11 cellular contexts compared by ENCODE assay signal in the genomic region with DNA sequence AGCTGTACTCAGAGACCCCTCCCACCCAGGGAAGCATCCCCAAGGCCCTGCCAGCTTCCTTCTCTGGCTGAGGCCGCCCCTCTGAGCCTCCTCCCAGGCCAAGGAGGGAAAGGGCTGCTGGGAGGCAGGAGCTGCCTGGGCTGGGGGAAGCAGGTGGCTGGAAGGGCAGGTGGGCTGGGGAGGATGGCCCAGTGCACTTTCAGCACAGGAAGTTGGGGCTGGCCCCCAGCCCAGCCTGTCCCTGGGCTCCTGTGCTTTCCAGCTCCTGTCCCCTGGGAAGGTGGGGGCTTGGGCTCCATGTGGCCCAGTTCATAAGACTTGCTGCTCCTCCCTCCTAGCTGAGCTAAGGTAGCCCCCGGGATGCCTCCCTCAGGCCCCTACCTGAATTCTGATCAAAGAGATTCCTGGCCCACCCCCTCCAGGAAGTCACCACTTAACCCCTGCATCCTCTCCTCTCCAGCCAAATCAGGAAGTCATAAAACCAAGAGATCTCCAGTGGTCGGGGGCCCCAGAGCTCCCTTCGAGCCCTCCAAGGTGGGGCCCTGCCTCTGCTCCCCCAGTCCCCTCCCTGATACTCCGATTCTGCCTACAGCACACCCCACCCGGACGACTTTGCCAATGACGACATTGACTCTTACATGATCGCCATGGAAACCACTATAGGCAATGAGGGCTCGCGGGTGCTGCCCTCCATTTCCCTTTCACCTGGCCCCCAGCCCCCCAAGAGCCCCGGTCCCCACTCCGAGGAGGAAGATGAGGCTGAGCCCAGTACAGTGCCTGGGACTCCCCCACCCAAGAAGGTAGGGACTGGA. TPM values are rescaled to one million over a fixed set of nuclear protein-coding genes. Genes with fewer than 3 reads are reported as not detected.
A peak's percentile ranks its signal among the peaks of the same experiment; 100 is the strongest.
DNase-seq lines count a peak whose midpoint lies in the region; ATAC-seq and TF ChIP-seq lines count a peak whose summit lies in the region.
"Had no signal": no experiment of that assay in that cellular context is flagged by ENCODE, and none has a peak within 500 bp of the region (broad histone marks: within the 10 kb centered on the region; RNA-seq: fewer than 3 reads in every experiment).

No MANE protein-coding gene starts in this region.

- peak overlapping the region; percentile 38; the same call in 1 of the 2 replicates for H3K27ac Mint-ChIP-seq in HFFc6
- H3K27ac Mint-ChIP-seq in T-cell, result peak overlapping the region; percentile 92 to 95
- H3K27ac Mint-ChIP-seq in naive B cell, result peak overlapping the region; percentile 16 to 82 (median 72)

- H3K36me3 Mint-ChIP-seq in HFFc6 (ENCODE audit: low read depth) (peaks cover 7% of the 10 kb centered on the region; the same call in 1 of the 2 replicates), T-cell (peaks cover 14% of the 10 kb centered on the region), naive B cell (peaks cover 0 to 4% of the 10 kb centered on the region in 2 donors)

- H3K27ac ChIP-seq in foreskin keratinocyte, result no peak overlapping the region
- H3K27ac ChIP-seq: prostate gland, upper lobe of right lung had no signal

- CTCF ChIA-PET in T-cell (lab: Charles Lee), result no interaction called here

- no peak for ATAC-seq in T-cell (replicated peaks in 1 of 4)
- ATAC-seq in naive B cell (ENCODE audit: low read depth in 2 of 2), result no peak
- no peak for ATAC-seq in omental fat pad (ENCODE audit: low FRiP score)
- ATAC-seq in foreskin keratinocyte, result no peak
- ATAC-seq: upper lobe of right lung had no signal

- TF ChIP-seq CTCF in HFFc6 (IDR thresholded peaks at IDR 0.05) (no peak), omental fat pad (IDR thresholded peaks at IDR 0.05) (no peak), foreskin keratinocyte (conservative IDR thresholded peaks at IDR 0.05) (no peak)

- POLR2A ChIA-PET in T-cell (lab: Charles Lee), result no interaction called here

- peaks cover 15% of the 10 kb centered on the region for H3K4me1 Mint-ChIP-seq in HFFc6 (ENCODE audit: low read depth)
- H3K4me1 Mint-ChIP-seq in T-cell, result peaks cover 53 to 59% (median 54%) of the 10 kb centered on the region in 3 donors
- H3K4me1 Mint-ChIP-seq in naive B cell, result peaks cover 32 to 58% (median 50%) of the 10 kb centered on the region in 3 donors

- DNase-seq in HFFc6, result no peak
- DNase-seq in T-cell, result no peak
- no peak for DNase-seq in naive B cell
- no peak for DNase-seq in omental fat pad (ENCODE audit: low spot score)
- no peak for DNase-seq in foreskin keratinocyte
- DNase-seq in hypothalamus (lab: John Stamatoyannopoulos, UW), result no peak
- DNase-seq: activated CD4-positive, CD25-positive, alpha-beta regulatory T cell treated with anti-CD3 and anti-CD28 coated beads, Interleukin-2, amount 50 U/mL, for 72 hours; NCI-H1930; upper lobe of right lung had no signal

- H3K9me3 Mint-ChIP-seq in HFFc6 (no peaks in the 10 kb centered on the region), T-cell (no peaks in the 10 kb centered on the region), naive B cell (no peaks in the 10 kb centered on the region)

- H3K4me1 ChIP-seq in foreskin keratinocyte, result no peaks in the 10 kb centered on the region

- no peaks in the 10 kb centered on the region; the same call in 1 of the 2 replicates for H3K27me3 Mint-ChIP-seq in HFFc6 (ENCODE audit: insufficient read depth)
- H3K27me3 Mint-ChIP-seq in T-cell, result no peaks in the 10 kb centered on the region
- H3K27me3 Mint-ChIP-seq in naive B cell, result no peaks in the 10 kb centered on the region

- H3K4me3 Mint-ChIP-seq in HFFc6 (no peak overlapping the region), T-cell (peak overlapping the region; percentile 45 to 77 (median 47)), naive B cell (peak overlapping the region in 4 of 8 donors; percentile 19 to 70 (median 50))

- no peaks in the 10 kb centered on the region for H3K27me3 ChIP-seq in foreskin keratinocyte
- H3K27me3 ChIP-seq: upper lobe of right lung had no signal

RNA-seq across cellular contexts. Expression of a gene that starts 4.9 kb away (rescaled TPM):
- total RNA-seq in HFFc6 (2021; fragmentation: NEBNext Ultra II Directional; extraction: Animal tissue kit (Norgen Biotek cat#: 25700)), result 100 to 1,000 TPM; 162 to 191 (median 180) TPM
- 100 to 1,000 TPM; 118 to 198 (median 186) TPM for total RNA-seq in T-cell
- 100 to 1,000 TPM; 492 to 795 (median 530) TPM for polyA plus RNA-seq in naive B cell (ENCODE audit: low read depth in 6 of 6)
- 100 to 1,000 TPM in 2 of 4 donors, 10 to 100 TPM in 2; 91.9 to 110 (median 97.6) TPM for total RNA-seq in omental fat pad
- total RNA-seq in foreskin keratinocyte, result 205 and 207 TPM in 2 replicates
- 235 and 239 TPM in 2 replicates for polyA plus RNA-seq in foreskin keratinocyte

RNA-seq across cellular contexts. Expression of a gene that starts 5.0 kb away (rescaled TPM):
- 10 to 100 TPM in 1 of 6 experiments, 1 to 10 TPM in 5; 7.6 to 10.3 (median 8.8) TPM for total RNA-seq in HFFc6 (2021; fragmentation: NEBNext Ultra II Directional; extraction: Animal tissue kit (Norgen Biotek cat#: 25700))
- total RNA-seq in T-cell, result 10 to 100 TPM; 34.9 to 63.8 (median 56.2) TPM
- polyA plus RNA-seq in naive B cell (ENCODE audit: low read depth in 6 of 6), result 10 to 100 TPM in 4 of 6 donors, 1 to 10 TPM in 2; 6.7 to 17.5 (median 11.0) TPM
- total RNA-seq in omental fat pad, result 10 to 100 TPM in 2 of 4 donors, 1 to 10 TPM in 2; 5.5 to 18.0 (median 10.4) TPM
- total RNA-seq in foreskin keratinocyte, result 9.2 and 10.0 TPM in 2 replicates
- 13.4 and 14.1 TPM in 2 replicates for polyA plus RNA-seq in foreskin keratinocyte

RNA-seq across cellular contexts. Expression of a gene that starts 7.1 kb away (rescaled TPM):
- not detected for total RNA-seq in HFFc6 (2021; fragmentation: NEBNext Ultra II Directional; extraction: Animal tissue kit (Norgen Biotek cat#: 25700))
- total RNA-seq in T-cell, result 100 to 1,000 TPM; 288 to 449 (median 436) TPM
- polyA plus RNA-seq in naive B cell (ENCODE audit: low read depth in 6 of 6), result 100 to 1,000 TPM; 190 to 304 (median 239) TPM
- 1 to 10 TPM; 1.6 to 7.1 (median 3.4) TPM for total RNA-seq in omental fat pad
- total RNA-seq in foreskin keratinocyte, result not detected in 2 replicates
- polyA plus RNA-seq in foreskin keratinocyte, result not detected in 2 replicates
- total RNA-seq: RPMI7951 had no signal

RNA-seq across cellular contexts. Expression of a gene that starts 18.7 kb away (rescaled TPM):
- total RNA-seq in HFFc6 (2021; fragmentation: NEBNext Ultra II Directional; extraction: Animal tissue kit (Norgen Biotek cat#: 25700)), result under 1 TPM in 5 of 6 experiments, not detected in 1; 0.05 to 0.14 (median 0.06) TPM
- 10 to 100 TPM in 2 of 5 donors, 1 to 10 TPM in 3; 5.5 to 19.1 (median 9.8) TPM for total RNA-seq in T-cell
- 1 to 10 TPM in 5 of 6 donors, under 1 TPM in 1; 0.80 to 2.9 (median 1.7) TPM for polyA plus RNA-seq in naive B cell (ENCODE audit: low read depth in 6 of 6)
- total RNA-seq in omental fat pad, result 10 to 100 TPM in 1 of 4 donors, 1 to 10 TPM in 2, under 1 TPM in 1; 0.47 to 42.6 (median 7.5) TPM
- total RNA-seq in foreskin keratinocyte, result not detected in 2 replicates
- polyA plus RNA-seq in foreskin keratinocyte, result 0.01 TPM in 1 of 2 replicates, not detected in the other
- total RNA-seq: RPMI7951 had no signal

RNA-seq across cellular contexts. Expression of a gene that starts 23.4 kb away (rescaled TPM):
- 10 to 100 TPM in 4 of 6 experiments, 1 to 10 TPM in 2; 8.9 to 12.8 (median 10.5) TPM for total RNA-seq in HFFc6 (2021; fragmentation: NEBNext Ultra II Directional; extraction: Animal tissue kit (Norgen Biotek cat#: 25700))
- 1 to 10 TPM; 2.2 to 8.5 (median 4.1) TPM for total RNA-seq in T-cell
- 10 to 100 TPM in 1 of 6 donors, 1 to 10 TPM in 5; 5.3 to 10.4 (median 7.7) TPM for polyA plus RNA-seq in naive B cell (ENCODE audit: low read depth in 6 of 6)
- total RNA-seq in omental fat pad, result 10 to 100 TPM in 3 of 4 donors, 1 to 10 TPM in 1; 4.1 to 51.4 (median 25.1) TPM
- total RNA-seq in foreskin keratinocyte, result 1.6 and 1.9 TPM in 2 replicates
- 1.9 and 2.2 TPM in 2 replicates for polyA plus RNA-seq in foreskin keratinocyte

Comparison
In these comparisons a context has a peak if more than half of its experiments do, and no peak if none do; other contexts are left out.
1. H3K27ac Mint-ChIP-seq: peak in every context shown above with its lines; median percentile 94 in T-cell; 72 in naive B cell; 38 in HFFc6.
2. RNA of a gene that starts 7.1 kb away (total RNA-seq): 288 to 449 TPM in T-cell; 1.6 to 7.1 TPM in omental fat pad, not detected in HFFc6 and not detected in foreskin keratinocyte; every median in the first group is over 10 times any median in the second.